Comparison of ENCODE assay signal across 11 cellular contexts in genomic region chr1:52574594-52574993, GRCh38. TPM values are rescaled to one million over a fixed set of nuclear protein-coding genes. Genes with fewer than 3 reads are reported as not detected.
DNase-seq lines count a peak whose midpoint lies in the region; ATAC-seq, FAIRE-seq and TF ChIP-seq lines count a peak whose summit lies in the region.
"Had no signal": no experiment of that assay in that cellular context is flagged by ENCODE, and none has a peak within 500 bp of the region (broad histone marks: within the 10 kb centered on the region; RNA-seq: fewer than 3 reads in every experiment).

No MANE protein-coding gene starts in this region.

- no peak overlapping the region; the same call in 1 of the 2 replicates for H2BK15ac ChIP-seq in H1 (ENCODE audit: low read length)

- no peak overlapping the region for H4K5ac ChIP-seq in H1 (ENCODE audit: insufficient read length, low read depth, low read length)

- no peaks in the 10 kb centered on the region for H3K79me2 ChIP-seq in PC-3 (ENCODE audit: low read length)
- no peaks in the 10 kb centered on the region for H3K79me2 ChIP-seq in H1 (ENCODE audit: control insufficient read depth in 1 of 2, insufficient read depth in 2 of 2, low read length in 2 of 2)

- H2BK120ac ChIP-seq in H1 (replicated peaks; ENCODE audit: low read depth, low read length) = no peak overlapping the region

- no peak for TF ChIP-seq EP300 in H1 (IDR thresholded peaks at IDR 0.05; ENCODE audit: borderline replicate concordance in 1 of 2, low read depth in 2 of 2, low read length in 2 of 2)

- peak overlapping the region; percentile 36 for H3K4me2 ChIP-seq in PC-3 (ENCODE audit: low read length)
- no peak overlapping the region for H3K4me2 ChIP-seq in H1 (ENCODE audit: insufficient read depth in 1 of 2, low read depth in 2 of 2, low read length in 2 of 2)

- no peaks in the 10 kb centered on the region for H3K23me2 ChIP-seq in H1 (ENCODE audit: low read depth, low read length)

- H3K27ac ChIP-seq in PC-3 (ENCODE audit: low read length) (peak overlapping the region; percentile 50), H1 (ENCODE audit: low read depth, low read length) (no peak overlapping the region)

- TF ChIP-seq POLR2A in H1 (IDR thresholded peaks at IDR 0.05; ENCODE audit: control extremely low read depth in 1 of 2, low read depth in 2 of 2, low read length in 2 of 2) = no peak

- H2BK12ac ChIP-seq in H1 (ENCODE audit: low read depth, low read length) = no peak overlapping the region

- TF ChIP-seq RAD21 in H1 (IDR thresholded peaks at IDR 0.05 in 1 of 2, conservative IDR thresholded peaks at IDR 0.05 in 1 of 2; ENCODE audit: low read depth in 2 of 2, low read length in 2 of 2) = no peak

- H3K4me3 ChIP-seq in PC-3 (ENCODE audit: low read length) (no peak overlapping the region), H1 (ENCODE audit: extremely low read depth in 1 of 4, insufficient read depth in 2 of 4, low read depth in 3 of 4, low read length in 4 of 4) (no peak overlapping the region)

- H2AFZ ChIP-seq in PC-3 (ENCODE audit: low read length) = peak overlapping the region; percentile 49
- no peak overlapping the region for H2AFZ ChIP-seq in H1 (ENCODE audit: low read length)

- no peak overlapping the region for H3K56ac ChIP-seq in H1 (replicated peaks; ENCODE audit: insufficient read length, low read depth, low read length)

- no TSS peak for BruUV-seq in PC-3 (replicated peaks; lab: Mats Ljungman, UMichigan)

- no peaks in the 10 kb centered on the region for H3F3A ChIP-seq in PC-3 (ENCODE audit: low read length, unreplicated experiment)

- H4K20me1 ChIP-seq in PC-3 (ENCODE audit: low read length) (no peaks in the 10 kb centered on the region), H1 (replicated peaks in 1 of 2; ENCODE audit: control insufficient read depth in 1 of 2, insufficient read depth in 2 of 2, low read length in 2 of 2) (no peaks in the 10 kb centered on the region)

- no peak overlapping the region for H4K91ac ChIP-seq in H1 (replicated peaks; ENCODE audit: insufficient read length, low read length)

- H3K9ac ChIP-seq in PC-3 (ENCODE audit: low read length) = no peak overlapping the region
- H3K9ac ChIP-seq in H1 (replicated peaks in 1 of 4; ENCODE audit: extremely low read depth in 1 of 4, low read depth in 3 of 4, low read length in 3 of 4) = no peak overlapping the region

- H3K18ac ChIP-seq in H1 (ENCODE audit: extremely low read depth, low read length) = no peak overlapping the region

- peak overlapping the region; percentile 5 for H3K4ac ChIP-seq in H1 (replicated peaks; ENCODE audit: insufficient read length, low read depth, low read length)

- intact Hi-C loops in PC-3 (cut with micrococcal nuclease) = no loop called here
- intact Hi-C loops in left ventricle myocardium superior (cut with micrococcal nuclease) = no loop called here

- H3K4me1 ChIP-seq in PC-3 (ENCODE audit: insufficient read depth, low read length) = peaks cover 17% of the 10 kb centered on the region
- no peaks in the 10 kb centered on the region for H3K4me1 ChIP-seq in H1 (replicated peaks in 1 of 4; ENCODE audit: control insufficient read depth in 3 of 4, insufficient read depth in 4 of 4, low read length in 3 of 4)

- TF ChIP-seq CTCF in PC-3 (conservative IDR thresholded peaks at IDR 0.05; ENCODE audit: low read depth, low read length) = no peak
- no peak for TF ChIP-seq CTCF in H1 (IDR thresholded peaks at IDR 0.05; ENCODE audit: control extremely low read depth in 1 of 3, insufficient read depth in 1 of 3, low read depth in 1 of 3, low read length in 3 of 3)
- TF ChIP-seq CTCF in omental fat pad (IDR thresholded peaks at IDR 0.05) = no peak

- no peak overlapping the region for H4K8ac ChIP-seq in H1 (ENCODE audit: extremely low read depth, insufficient read depth, low read length)

- H3K36me3 ChIP-seq in PC-3 (ENCODE audit: low read depth, low read length) (no peaks in the 10 kb centered on the region), H1 (ENCODE audit: control insufficient read depth in 2 of 4, insufficient read depth in 4 of 4, low read length in 3 of 4) (no peaks in the 10 kb centered on the region)

- H3K27me3 ChIP-seq in PC-3 (ENCODE audit: low read length) = no peaks in the 10 kb centered on the region
- H3K27me3 ChIP-seq in H1 (replicated peaks in 1 of 4; ENCODE audit: control insufficient read depth in 3 of 4, extremely low read depth in 1 of 4, insufficient read depth in 3 of 4, low read length in 3 of 4) = no peaks in the 10 kb centered on the region

- WGBS in H1 (ENCODE audit: extremely low coverage in 1 of 2, insufficient coverage in 1 of 2, insufficient read length in 1 of 2, insufficient replicate concordance in 2 of 2, low coverage in 1 of 2, low lambda C conversion rate in 2 of 2, missing lambda C conversion rate in 1 of 2), 2 experiments = 88% methylated on average over 2 of the region's 2 CpGs; no CpG with 5 or more reads in 1 of the 2 experiments

- H2AK5ac ChIP-seq in H1 (ENCODE audit: low read depth, low read length) = no peak overlapping the region

- POLR2A ChIA-PET in PC-3 (lab: Charles Lee; ENCODE audit: unreplicated experiment) = no interaction called here
- POLR2A ChIA-PET in H1 (lab: Charles Lee; ENCODE audit: partially characterized antibody) = interaction anchor here (1.2 kb wide), 1 partner anchor 21 kb away, joined by 3 read pairs; the partner anchor contains the start of gene TUT4

- no peak overlapping the region for H3K23ac ChIP-seq in H1 (ENCODE audit: insufficient read length)

- H3K9me3 ChIP-seq in PC-3 (ENCODE audit: low read length) (no peaks in the 10 kb centered on the region), H1 (ENCODE audit: insufficient read depth in 2 of 2, low read depth in 1 of 2, low read length in 1 of 2) (no peaks in the 10 kb centered on the region)

- no peaks in the 10 kb centered on the region for H3K79me1 ChIP-seq in H1 (ENCODE audit: low read depth, low read length)

- H2BK5ac ChIP-seq in H1 (ENCODE audit: low read depth, low read length) = no peak overlapping the region

- no peak overlapping the region for H3K14ac ChIP-seq in H1 (ENCODE audit: insufficient read length)

- no peak overlapping the region for H2BK20ac ChIP-seq in H1 (ENCODE audit: low read length)

- no peaks in the 10 kb centered on the region for H3K9me2 ChIP-seq in PC-3 (replicated peaks; ENCODE audit: low read length)

- no peak for FAIRE-seq in H1 (lab: Jason Lieb, UNC)

- ATAC-seq in PC-3 = peak; percentile 100
- peak; percentile 82 for ATAC-seq in omental fat pad (ENCODE audit: low FRiP score)
- no peak for ATAC-seq in HG03565 (IDR thresholded peaks at IDR 0.05; ENCODE audit: unreplicated experiment)
- no peak for ATAC-seq in left ventricle myocardium superior

- CTCF ChIA-PET in PC-3 (lab: Charles Lee) = interaction anchor here (0.6 kb wide), 1 partner anchor 1825 kb away, joined by 4 read pairs; no protein-coding TSS in a partner anchor
- CTCF ChIA-PET in H1 (lab: Charles Lee; ENCODE audit: partially characterized antibody) = interaction anchor here (1.5 kb wide), 1 partner anchor 112 kb away, joined by 4 read pairs; no protein-coding TSS in a partner anchor

- DNase-seq in H4 (ENCODE audit: low spot score) (peak; percentile 83), PC-3 (peak; percentile 94), H1 (ENCODE audit: low read depth in 1 of 2, low spot score in 2 of 2) (no peak), omental fat pad (ENCODE audit: low spot score) (no peak), islet precursor cell (no peak), left ventricle myocardium superior (no peak)
- no peak for DNase-seq in effector CD4-positive, alpha-beta T cell
- DNase-seq: activated B cell treated with CpG ODN at 0.5 μM for 24 hours; naive B cell; stimulated activated CD4-positive, alpha-beta T cell treated with anti-CD3 and anti-CD28 coated beads, Interleukin-1b, Interleukin-23, amount 100 ng/mL, for 48 hours had no signal

RNA-seq across cellular contexts. Expression of gene TUT4, which starts 21.7 kb away (rescaled TPM):
- total RNA-seq in H4 (2014; rRNA removed; shearing (Covaris generic)) = 16.4 and 25.3 TPM in 2 replicates
- total RNA-seq in PC-3 (2014; rRNA removed) (36.1 and 37.4 TPM in 2 replicates), omental fat pad (10 to 100 TPM; 26.2 to 56.4 (median 42.4) TPM), left ventricle myocardium superior (36.2 TPM)
- 63.3 and 63.8 TPM in 2 replicates for total RNA-seq in H1 (2021; fragmentation: NEBNext Ultra II Directional; extraction: Animal tissue kit (Norgen Biotek cat#: 25700))
- polyA plus RNA-seq in H1 (2011; rRNA removed) = 54.5 and 58.4 TPM in 2 replicates
- 48.2 TPM for polyA plus RNA-seq in H1 (2011; cell fraction: cytosol; rRNA removed)
- polyA plus RNA-seq in H1 (2011; cell fraction: nucleus; rRNA removed) = 171 TPM
- polyA plus RNA-seq in H1 (2012, experiment 1 of 2) = 53.2 to 63.8 TPM (median 59.1 TPM) in 4 replicates
- polyA plus RNA-seq in H1 (2012, experiment 2 of 2) = 2.6 TPM
- 42.4 TPM for polyA plus RNA-seq in H1 (2013, experiment 1 of 2)
- polyA plus RNA-seq in H1 (2013, experiment 2 of 2) = 41.4 TPM
- polyA minus RNA-seq in H1 (2011; rRNA and poly(A)+ RNA removed) = 40.0 and 60.0 TPM in 2 replicates
- 21.1 TPM for polyA minus RNA-seq in H1 (2011; cell fraction: cytosol; rRNA and poly(A)+ RNA removed)
- 53.2 TPM for polyA minus RNA-seq in H1 (2011; cell fraction: nucleus; rRNA and poly(A)+ RNA removed)

RNA-seq across cellular contexts. Expression of gene GPX7, which starts 27.6 kb away (rescaled TPM):
- 0.14 TPM in 1 of 2 replicates, not detected in the other for total RNA-seq in H4 (2014; rRNA removed; shearing (Covaris generic))
- not detected in 2 replicates for total RNA-seq in PC-3 (2014; rRNA removed)
- total RNA-seq in H1 (2021; fragmentation: NEBNext Ultra II Directional; extraction: Animal tissue kit (Norgen Biotek cat#: 25700)) = 12.2 and 13.0 TPM in 2 replicates
- 30.9 and 37.5 TPM in 2 replicates for polyA plus RNA-seq in H1 (2011; rRNA removed)
- 27.8 TPM for polyA plus RNA-seq in H1 (2011; cell fraction: cytosol; rRNA removed)
- 21.1 TPM for polyA plus RNA-seq in H1 (2011; cell fraction: nucleus; rRNA removed)
- polyA plus RNA-seq in H1 (2012, experiment 1 of 2) = 9.4 to 15.7 TPM (median 14.1 TPM) in 4 replicates
- 14.0 TPM for polyA plus RNA-seq in H1 (2012, experiment 2 of 2)
- polyA plus RNA-seq in H1 (2013, experiment 1 of 2) = 16.6 TPM
- polyA plus RNA-seq in H1 (2013, experiment 2 of 2) = 18.6 TPM
- 10.8 and 18.3 TPM in 2 replicates for polyA minus RNA-seq in H1 (2011; rRNA and poly(A)+ RNA removed)
- polyA minus RNA-seq in H1 (2011; cell fraction: cytosol; rRNA and poly(A)+ RNA removed) = 12.9 TPM
- polyA minus RNA-seq in H1 (2011; cell fraction: nucleus; rRNA and poly(A)+ RNA removed) = 7.4 TPM
- total RNA-seq in omental fat pad = 10 to 100 TPM in 3 of 4 donors, 1 to 10 TPM in 1; 8.6 to 23.0 (median 16.3) TPM
- 4.2 TPM for total RNA-seq in left ventricle myocardium superior

RNA-seq across cellular contexts. Expression of gene SHISAL2A, which starts 58.4 kb away (rescaled TPM):
- total RNA-seq in H4 (2014; rRNA removed; shearing (Covaris generic)) = not detected in 2 replicates
- total RNA-seq in PC-3 (2014; rRNA removed) (not detected in 2 replicates), omental fat pad (not detected), left ventricle myocardium superior (not detected)
- total RNA-seq in H1 (2021; fragmentation: NEBNext Ultra II Directional; extraction: Animal tissue kit (Norgen Biotek cat#: 25700)) = 0.50 and 0.74 TPM in 2 replicates
- 1.8 and 2.1 TPM in 2 replicates for polyA plus RNA-seq in H1 (2011; rRNA removed)
- polyA plus RNA-seq in H1 (2011; cell fraction: cytosol; rRNA removed) = 1.7 TPM
- 1.6 TPM for polyA plus RNA-seq in H1 (2011; cell fraction: nucleus; rRNA removed)
- 0.29 to 1.8 TPM (median 1.1 TPM) in 4 replicates for polyA plus RNA-seq in H1 (2012, experiment 1 of 2)
- polyA plus RNA-seq in H1 (2012, experiment 2 of 2) = 1.2 TPM
- polyA plus RNA-seq in H1 (2013, experiment 1 of 2) = 0.93 TPM
- 1.2 TPM for polyA plus RNA-seq in H1 (2013, experiment 2 of 2)
- 0.90 and 3.2 TPM in 2 replicates for polyA minus RNA-seq in H1 (2011; rRNA and poly(A)+ RNA removed)
- polyA minus RNA-seq in H1 (2011; cell fraction: cytosol; rRNA and poly(A)+ RNA removed) = not detected
- 1.4 TPM for polyA minus RNA-seq in H1 (2011; cell fraction: nucleus; rRNA and poly(A)+ RNA removed)

Comparison
In these comparisons a context has a peak if more than half of its experiments do, and no peak if none do; other contexts are left out.
1. DNase-seq: peak in H4 (single experiment) and PC-3 (single experiment); none in H1 (0 of 2), omental fat pad (single experiment), islet precursor cell (single experiment), effector CD4-positive, alpha-beta T cell (single experiment) and left ventricle myocardium superior (single experiment).
2. ATAC-seq: peak in PC-3 (single experiment) and omental fat pad (single experiment); none in HG03565 (single experiment) and left ventricle myocardium superior (single experiment).